Comparison of ENCODE assay signal across 8 cellular contexts in the genomic region with DNA sequence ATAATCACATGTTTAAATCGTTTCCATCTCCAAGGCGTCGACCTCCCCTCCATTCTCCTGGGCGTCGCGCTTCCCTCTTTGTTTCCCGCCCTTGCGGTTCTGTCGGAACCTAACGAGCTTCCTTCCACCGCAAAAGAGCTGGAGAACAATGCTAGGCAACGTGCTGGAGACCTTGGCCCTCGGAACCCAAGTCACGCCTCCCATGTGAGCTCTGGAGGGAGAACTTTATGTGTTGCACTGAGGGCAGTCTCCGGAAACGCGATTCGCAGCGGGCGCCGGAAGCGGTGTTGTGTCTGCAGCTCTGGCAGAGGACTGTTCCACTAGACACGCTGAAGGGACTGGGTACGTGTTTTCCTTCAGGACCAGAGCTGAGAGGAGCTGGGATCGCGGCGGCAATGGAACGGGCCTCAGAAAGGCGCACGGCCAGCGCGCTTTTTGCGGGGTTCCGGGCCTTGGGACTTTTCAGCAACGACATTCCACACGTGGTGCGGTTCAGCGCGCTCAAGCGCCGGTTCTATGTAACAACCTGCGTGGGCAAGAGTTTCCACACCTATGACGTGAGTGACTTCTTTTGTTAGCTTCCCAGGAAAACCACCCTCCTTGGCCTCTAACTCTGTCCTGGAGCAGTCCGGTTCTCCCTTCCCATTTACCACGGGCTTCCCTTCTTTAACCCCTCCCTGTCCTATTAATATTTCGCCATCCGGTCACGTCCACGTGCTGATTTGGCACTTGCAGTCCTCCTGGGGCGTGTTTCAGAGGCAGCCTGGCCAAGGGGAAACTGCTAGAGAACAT. TPM values are rescaled to one million over a fixed set of nuclear protein-coding genes. Genes with fewer than 3 reads are reported as not detected.
DNase-seq lines count a peak whose midpoint lies in the region; ATAC-seq and TF ChIP-seq lines count a peak whose summit lies in the region.

TSS of gene WDR36 (plus strand) at position 287 of the 792 bp plus-strand sequence. CDS start at position 396, 109 bp downstream.

- H3K9me3 Mint-ChIP-seq in T-helper 1 cell treated with Interleukin-12 subunit alpha and Interleukin-12 subunit beta and Interleukin-4 antibody, amounts not matched to agents 30 μg/mL and 1 μg/mL, for 36 hours, result peaks cover 3% of the 10 kb centered on the region

- no peak for TF ChIP-seq EP300 in upper lobe of left lung (IDR thresholded peaks at IDR 0.05)

- peak within 1 kb of the TSS; percentile 80 for H3K4me3 ChIP-seq in left ventricle myocardium inferior
- H3K4me3 ChIP-seq in upper lobe of left lung, result peak within 1 kb of the TSS; percentile 84 to 96 (median 88)

- peak in 2 of 4 donors; percentile 41 to 66 for TF ChIP-seq POLR2A in upper lobe of left lung (IDR thresholded peaks at IDR 0.05)

- H3K9me3 ChIP-seq in left ventricle myocardium inferior (replicated peaks) (no peaks in the 10 kb centered on the region), upper lobe of left lung (no peaks in the 10 kb centered on the region)

- WGBS in upper lobe of left lung, 2 donors, result 2 to 3% methylated on average over 21 to 48 of the region's 50 CpGs

- H3K27ac ChIP-seq in left ventricle myocardium inferior (replicated peaks) (peak within 1 kb of the TSS; percentile 89), upper lobe of left lung (peak within 1 kb of the TSS; percentile 71 to 85 (median 80))

- H3K4me1 ChIP-seq in left ventricle myocardium inferior, result peaks cover 30% of the 10 kb centered on the region
- H3K4me1 ChIP-seq in upper lobe of left lung, result peaks cover 15 to 25% (median 24%) of the 10 kb centered on the region in 4 donors

- DNase-seq in NCI-H1694 treated with DMSO at 0.1 percent for 48 hours (lab: John Stamatoyannopoulos, UW) (peak; percentile 86), amygdala (lab: John Stamatoyannopoulos, UW) (peak; percentile 15 to 93 (median 84)), left ventricle myocardium inferior (peak; percentile 87), posterior vena cava (ENCODE audit: low spot score) (peak; percentile 96), upper lobe of left lung (peak; percentile 87 to 95)

- no peak for TF ChIP-seq CTCF in left ventricle myocardium inferior (IDR thresholded peaks at IDR 0.05; ENCODE audit: borderline replicate concordance)
- peak in 1 of 6 experiments; percentile 34 for TF ChIP-seq CTCF in upper lobe of left lung (IDR thresholded peaks at IDR 0.05)

- ATAC-seq in GM18498 (IDR thresholded peaks at IDR 0.05; ENCODE audit: unreplicated experiment), result peak; percentile 96
- ATAC-seq in HG02938 (IDR thresholded peaks at IDR 0.05; ENCODE audit: unreplicated experiment), result peak; percentile 95
- ATAC-seq in upper lobe of left lung (ENCODE audit: low FRiP score in 2 of 2), result peak; percentile 99 to 100

- peaks cover 2% of the 10 kb centered on the region for H3K36me3 Mint-ChIP-seq in T-helper 1 cell treated with Interleukin-12 subunit alpha and Interleukin-12 subunit beta and Interleukin-4 antibody, amounts not matched to agents 30 μg/mL and 1 μg/mL, for 36 hours (ENCODE audit: low read depth)

- H3K36me3 ChIP-seq in left ventricle myocardium inferior (peaks cover 24% of the 10 kb centered on the region), upper lobe of left lung (peaks cover 0 to 23% (median 0%) of the 10 kb centered on the region in 4 donors)

- H3K27ac Mint-ChIP-seq in T-helper 1 cell treated with Interleukin-12 subunit alpha and Interleukin-12 subunit beta and Interleukin-4 antibody, amounts not matched to agents 30 μg/mL and 1 μg/mL, for 36 hours, result peak within 1 kb of the TSS; percentile 95

- H3K27me3 Mint-ChIP-seq in T-helper 1 cell treated with Interleukin-12 subunit alpha and Interleukin-12 subunit beta and Interleukin-4 antibody, amounts not matched to agents 30 μg/mL and 1 μg/mL, for 36 hours (ENCODE audit: low read depth), result peaks cover 11% of the 10 kb centered on the region

- no peaks in the 10 kb centered on the region for H3K27me3 ChIP-seq in left ventricle myocardium inferior (ENCODE audit: low read depth)
- H3K27me3 ChIP-seq in upper lobe of left lung, result no peaks in the 10 kb centered on the region

- peaks cover 24% of the 10 kb centered on the region for H3K4me1 Mint-ChIP-seq in T-helper 1 cell treated with Interleukin-12 subunit alpha and Interleukin-12 subunit beta and Interleukin-4 antibody, amounts not matched to agents 30 μg/mL and 1 μg/mL, for 36 hours (ENCODE audit: low read depth)

- intact Hi-C loops in left ventricle myocardium inferior (cut with micrococcal nuclease) (no loop called here), posterior vena cava (cut with DNase I) (loop anchor here in 1 of 2 donors (10.0 kb wide), 1 partner anchor 327 kb away; no protein-coding TSS in a partner anchor)

- peak within 1 kb of the TSS; percentile 98 for H3K4me3 Mint-ChIP-seq in T-helper 1 cell treated with Interleukin-12 subunit alpha and Interleukin-12 subunit beta and Interleukin-4 antibody, amounts not matched to agents 30 μg/mL and 1 μg/mL, for 36 hours

RNA-seq across cellular contexts. Expression of gene WDR36, which starts in this region (rescaled TPM):
- total RNA-seq in left ventricle myocardium inferior (11.8 TPM), posterior vena cava (10 to 100 TPM; 17.6 to 22.3 TPM), upper lobe of left lung (10 to 100 TPM in 5 of 6 donors, 1 to 10 TPM in 1; 5.8 to 29.8 (median 21.1) TPM)

Comparison
In these comparisons a context has a peak if more than half of its experiments do, and no peak if none do; other contexts are left out.
1. Peak in every context shown above with its lines: DNase-seq, ATAC-seq, H3K4me3 ChIP-seq and H3K27ac ChIP-seq.